9 cellular contexts compared by ENCODE assay signal in the genomic region with DNA sequence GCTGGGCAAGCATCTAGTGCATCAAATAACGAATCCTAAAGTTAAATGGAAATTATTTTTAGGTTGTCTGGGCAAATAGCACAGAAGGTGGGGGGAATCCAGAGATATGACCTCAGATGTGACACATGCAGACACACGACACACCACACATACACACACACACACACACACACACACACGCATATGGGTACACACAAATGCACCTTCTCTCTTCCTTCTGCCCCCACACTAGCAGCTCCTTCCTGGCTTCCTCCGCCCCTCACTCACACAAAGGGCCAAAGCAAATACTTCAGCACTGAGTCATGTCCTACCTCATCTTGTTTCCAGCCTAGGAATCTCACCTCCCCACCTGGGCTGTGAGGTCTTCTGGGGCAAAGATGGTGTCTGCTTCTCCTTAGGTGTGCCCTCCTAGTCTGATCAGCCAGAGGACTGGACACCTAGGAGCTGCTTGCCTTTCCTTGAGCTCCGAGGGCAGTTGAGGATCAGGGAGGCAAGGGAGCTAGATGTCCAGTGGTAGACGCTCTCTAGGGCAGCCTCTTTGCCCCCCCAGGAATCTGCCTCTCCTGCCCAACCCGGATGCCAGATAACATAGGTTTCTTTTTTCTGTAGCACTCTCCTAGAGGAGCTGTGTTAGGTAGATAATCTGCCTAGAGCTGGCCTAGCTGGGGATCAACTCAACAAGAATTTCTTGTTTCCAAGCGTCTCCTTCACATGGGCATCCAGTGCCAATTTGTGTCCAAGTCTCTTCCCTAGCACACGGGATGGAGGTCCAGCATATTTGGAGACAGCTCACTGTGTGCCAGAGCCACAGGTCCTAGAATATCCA. TPM values are rescaled to one million over a fixed set of nuclear protein-coding genes. Genes with fewer than 3 reads are reported as not detected.
A peak's percentile ranks its signal among the peaks of the same experiment; 100 is the strongest.
DNase-seq lines count a peak whose midpoint lies in the region; ATAC-seq and TF ChIP-seq lines count a peak whose summit lies in the region.
"Had no signal": no experiment of that assay in that cellular context is flagged by ENCODE, and none has a peak within 500 bp of the region (broad histone marks: within the 10 kb centered on the region; RNA-seq: fewer than 3 reads in every experiment).

No MANE protein-coding gene starts in this region.

- in situ Hi-C loops in astrocyte of the spinal cord (cut with HindIII; ENCODE audit: low sequenced_read_pairs): no loop called here

- no peak for ATAC-seq in HG03469 (IDR thresholded peaks at IDR 0.05; ENCODE audit: unreplicated experiment)

- DNase-seq in activated gamma-delta T cell treated with anti-CD3 and anti-CD28 coated beads, Interleukin-2, amount 50 U/mL, for 16 hours (ENCODE audit: low read depth): peak; percentile 43
- DNase-seq in activated gamma-delta T cell (lab: John Stamatoyannopoulos, UW) (no peak), astrocyte of the spinal cord (ENCODE audit: low read depth, low spot score) (peak; percentile 39), mucosa of gallbladder (ENCODE audit: low spot score) (peak; percentile 37), ureter (ENCODE audit: low spot score) (peak; percentile 51), CD1c-positive myeloid dendritic cell (ENCODE audit: extremely low spot score) (no peak), HuH-7 (ENCODE audit: low spot score) (no peak)

- no peak for TF ChIP-seq CTCF in astrocyte of the spinal cord (IDR thresholded peaks at IDR 0.05; ENCODE audit: low read depth, low read length)

- H3K4me3 ChIP-seq in astrocyte of the spinal cord (ENCODE audit: low read depth, low read length): no peak overlapping the region
- H3K4me3 ChIP-seq: BLaER1 treated with 17β-estradiol and CSF1 and Interleukin-3, amounts not matched to agents 10 nM and 100 nM had no signal

RNA-seq across cellular contexts. Expression of a gene that starts 14.3 kb away (rescaled TPM):
- 83.1 TPM for total RNA-seq in mucosa of gallbladder
- total RNA-seq in ureter: 68.7 TPM

Comparison
In these comparisons a context has a peak if more than half of its experiments do, and no peak if none do; other contexts are left out.
1. DNase-seq: peak in activated gamma-delta T cell treated with anti-CD3 and anti-CD28 coated beads, Interleukin-2, amount 50 U/mL, for 16 hours (single experiment), astrocyte of the spinal cord (single experiment), mucosa of gallbladder (single experiment) and ureter (single experiment); none in activated gamma-delta T cell (single experiment), CD1c-positive myeloid dendritic cell (single experiment) and HuH-7 (single experiment).